In the genomic region with DNA sequence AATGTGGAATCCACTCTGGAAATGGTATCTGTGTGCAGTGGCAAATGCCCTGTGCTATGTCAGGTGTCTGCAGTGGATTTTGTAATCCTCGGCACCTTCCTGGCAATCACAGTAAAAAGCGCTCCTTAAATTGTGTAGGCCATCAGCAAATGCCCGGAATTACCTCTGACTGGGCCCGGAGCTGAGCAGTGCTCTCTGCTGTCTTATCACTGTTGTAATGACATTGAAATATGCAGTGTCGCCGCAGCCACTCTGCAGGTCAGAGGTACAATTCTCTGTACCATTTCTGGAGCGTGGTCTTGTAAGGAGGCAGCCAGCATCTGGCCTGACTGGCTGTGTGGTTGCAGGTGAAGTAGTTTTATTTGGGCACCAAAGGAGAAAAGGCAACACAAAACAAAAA, we compare ENCODE assay signal across 23 cellular contexts.
"Had no signal": no experiment of that assay in that cellular context is flagged by ENCODE, and none has a peak within 500 bp of the region (broad histone marks: within the 10 kb centered on the region; RNA-seq: fewer than 3 reads in every experiment).

No MANE protein-coding gene starts in this region.

- ATAC-seq: activated CD4-positive, alpha-beta T cell treated with anti-CD3 and anti-CD28 coated beads for 36 hours; activated T-cell treated with anti-CD3 and anti-CD28 coated beads, Interleukin-2, amount 50 U/mL, for 72 hours; T-cell had no signal

- H3K27ac ChIP-seq: Peyer's patch had no signal

- H3K9me3 Mint-ChIP-seq: activated CD4-positive, alpha-beta memory T cell treated with anti-CD3 and anti-CD28 coated beads, Interleukin-2, amount 10 ng/mL, durations not matched to agents 7 days and 5 days; activated naive CD4-positive, alpha-beta T cell treated with anti-CD3 and anti-CD28 coated beads, Interleukin-2, amount 10 ng/mL, durations not matched to agents 7 days and 5 days; activated naive CD8-positive, alpha-beta T cell treated with anti-CD3 and anti-CD28 coated beads for 36 hours; activated T-cell treated with anti-CD3 and anti-CD28 coated beads, Interleukin-2, amount 50 U/mL, for 72 hours; activated T-helper 2 cell treated with anti-CD3 and anti-CD28 coated beads, Interferon-gamma antibody, Interleukin-2, Interleukin-4, amounts not matched to agents 10 μg/mL and 5 μg/mL and 100 μg/mL, durations not matched to agents 14 hours and 24 hours and 36 hours; T-cell had no signal

- H3K4me1 Mint-ChIP-seq: activated CD4-positive, alpha-beta memory T cell treated with anti-CD3 and anti-CD28 coated beads, Interleukin-2, amount 10 ng/mL, durations not matched to agents 7 days and 5 days; activated CD4-positive, alpha-beta T cell treated with anti-CD3 and anti-CD28 coated beads for 36 hours; activated naive CD4-positive, alpha-beta T cell treated with anti-CD3 and anti-CD28 coated beads, Interleukin-2, amount 10 ng/mL, durations not matched to agents 7 days and 5 days; activated naive CD8-positive, alpha-beta T cell treated with anti-CD3 and anti-CD28 coated beads for 36 hours; T-cell had no signal

- H3K27ac Mint-ChIP-seq: activated CD4-positive, alpha-beta memory T cell treated with anti-CD3 and anti-CD28 coated beads, Interleukin-2, amount 10 ng/mL, durations not matched to agents 7 days and 5 days; activated CD4-positive, alpha-beta T cell treated with anti-CD3 and anti-CD28 coated beads for 36 hours; activated naive CD4-positive, alpha-beta T cell treated with anti-CD3 and anti-CD28 coated beads, Interleukin-2, amount 10 ng/mL, durations not matched to agents 7 days and 5 days; activated naive CD8-positive, alpha-beta T cell treated with anti-CD3 and anti-CD28 coated beads for 36 hours; activated T-cell treated with anti-CD3 and anti-CD28 coated beads, Interleukin-2, amount 50 U/mL, for 72 hours; activated T-helper 2 cell treated with anti-CD3 and anti-CD28 coated beads, Interferon-gamma antibody, Interleukin-2, Interleukin-4, amounts not matched to agents 10 μg/mL and 5 μg/mL and 100 μg/mL, durations not matched to agents 14 hours and 24 hours and 36 hours; T-cell had no signal

- H3K36me3 Mint-ChIP-seq: activated naive CD4-positive, alpha-beta T cell treated with anti-CD3 and anti-CD28 coated beads, Interleukin-2, amount 10 ng/mL, durations not matched to agents 7 days and 5 days; activated naive CD8-positive, alpha-beta T cell treated with anti-CD3 and anti-CD28 coated beads for 36 hours; T-cell had no signal

- H3K9me3 ChIP-seq: Peyer's patch had no signal

- H3K4me3 Mint-ChIP-seq: activated CD4-positive, alpha-beta memory T cell treated with anti-CD3 and anti-CD28 coated beads, Interleukin-2, amount 10 ng/mL, durations not matched to agents 7 days and 5 days; activated CD4-positive, alpha-beta T cell treated with anti-CD3 and anti-CD28 coated beads for 36 hours; activated naive CD4-positive, alpha-beta T cell treated with anti-CD3 and anti-CD28 coated beads, Interleukin-2, amount 10 ng/mL, durations not matched to agents 7 days and 5 days; activated naive CD8-positive, alpha-beta T cell treated with anti-CD3 and anti-CD28 coated beads for 36 hours; activated T-cell treated with anti-CD3 and anti-CD28 coated beads, Interleukin-2, amount 50 U/mL, for 72 hours; T-cell had no signal

- H3K36me3 ChIP-seq: Peyer's patch had no signal

- H3K4me3 ChIP-seq: Peyer's patch had no signal

- DNase-seq: activated CD4-positive, alpha-beta memory T cell treated with anti-CD3 and anti-CD28 coated beads, Interleukin-2, amount 10 ng/mL, durations not matched to agents 7 days and 5 days; activated CD4-positive, alpha-beta T cell treated with anti-CD3 and anti-CD28 coated beads for 36 hours; activated CD4-positive, alpha-beta T cell treated with anti-CD3 and anti-CD28 coated beads, Interleukin-2, amount 50 U/mL, for 1 hour; activated gamma-delta T cell treated with Interleukin-2 at 50 U/mL for 16 hours; activated naive CD4-positive, alpha-beta T cell treated with anti-CD3 and anti-CD28 coated beads, Interleukin-2, amount 10 ng/mL, durations not matched to agents 7 days and 5 days; activated naive CD8-positive, alpha-beta T cell treated with anti-CD3 and anti-CD28 coated beads for 36 hours; activated T-cell treated with anti-CD3 and anti-CD28 coated beads for 4 hours; activated T-cell treated with anti-CD3 and anti-CD28 coated beads, Interleukin-2, amount 50 U/mL, for 72 hours; caudate nucleus; Karpas-422; MM.1S; NCI-H1105 treated with DMSO at 0.1 percent for 48 hours; NCI-H1436 treated with DMSO at 0.1 percent for 48 hours; NCI-H187; NCI-H2081; NCI-H446; NCI-H524; Peyer's patch; SHP77 treated with DMSO at 0.1 percent for 48 hours; T-cell; T-helper 2 cell; T1000 had no signal
